In genomic region chr10:114852197-114852596, GRCh38 we compare ENCODE assay signal across 27 cellular contexts.
"Had no signal": no experiment of that assay in that cellular context is flagged by ENCODE, and none has a peak within 500 bp of the region (broad histone marks: within the 10 kb centered on the region; RNA-seq: fewer than 3 reads in every experiment).

No MANE protein-coding gene starts in this region.

- H3K27ac Mint-ChIP-seq: activated B cell treated with CpG ODN at 0.5 μM for 24 hours; activated CD4-positive, alpha-beta T cell treated with anti-CD3 and anti-CD28 coated beads, Interleukin-2, amount 10 ng/mL, durations not matched to agents 24 days and 14 days; activated naive CD4-positive, alpha-beta T cell treated with anti-CD3 and anti-CD28 coated beads, Interleukin-2, amount 50 U/mL, for 72 hours; activated naive CD8-positive, alpha-beta T cell treated with anti-CD3 and anti-CD28 coated beads, Interleukin-2, amount 50 U/mL, for 24 hours; brain had no signal

- ATAC-seq: activated naive CD4-positive, alpha-beta T cell treated with anti-CD3 and anti-CD28 coated beads, Interleukin-2, amount 50 U/mL, for 72 hours; activated naive CD8-positive, alpha-beta T cell treated with anti-CD3 and anti-CD28 coated beads, Interleukin-2, amount 50 U/mL, for 24 hours; activated T-cell treated with anti-CD3 and anti-CD28 coated beads, Interleukin-2, amount 50 U/mL, for 72 hours had no signal

- H3K9me3 Mint-ChIP-seq: activated CD4-positive, alpha-beta T cell treated with anti-CD3 and anti-CD28 coated beads, Interleukin-2, amount 10 ng/mL, durations not matched to agents 24 days and 14 days; activated naive CD4-positive, alpha-beta T cell treated with anti-CD3 and anti-CD28 coated beads, Interleukin-2, amount 50 U/mL, for 72 hours; activated naive CD8-positive, alpha-beta T cell treated with anti-CD3 and anti-CD28 coated beads, Interleukin-2, amount 50 U/mL, for 24 hours; activated T-cell treated with anti-CD3 and anti-CD28 coated beads, Interleukin-2, amount 50 U/mL, for 72 hours; brain; central memory CD8-positive, alpha-beta T cell had no signal

- H3K4me1 Mint-ChIP-seq: activated B cell treated with CpG ODN at 0.5 μM for 24 hours, brain had no signal

- H3K9me3 ChIP-seq: ascending aorta, MG63, Peyer's patch, SJCRH30, SK-N-SH had no signal

- H3K4me3 Mint-ChIP-seq: activated B cell treated with CpG ODN at 0.5 μM for 24 hours; activated CD4-positive, alpha-beta T cell treated with anti-CD3 and anti-CD28 coated beads, Interleukin-2, amount 10 ng/mL, durations not matched to agents 24 days and 14 days; activated naive CD8-positive, alpha-beta T cell treated with anti-CD3 and anti-CD28 coated beads, Interleukin-2, amount 50 U/mL, for 24 hours; activated T-cell treated with anti-CD3 and anti-CD28 coated beads, Interleukin-2, amount 50 U/mL, for 72 hours; brain; central memory CD8-positive, alpha-beta T cell had no signal

- H3K4me1 ChIP-seq: Peyer's patch, SJCRH30 had no signal

- H3K9ac ChIP-seq: SK-N-SH had no signal

- H3K4me2 ChIP-seq: SK-N-SH had no signal

- H3K27me3 Mint-ChIP-seq: activated B cell treated with CpG ODN at 0.5 μM for 24 hours; activated CD4-positive, alpha-beta T cell treated with anti-CD3 and anti-CD28 coated beads, Interleukin-2, amount 10 ng/mL, durations not matched to agents 24 days and 14 days; activated naive CD8-positive, alpha-beta T cell treated with anti-CD3 and anti-CD28 coated beads, Interleukin-2, amount 50 U/mL, for 24 hours; brain; central memory CD8-positive, alpha-beta T cell had no signal

- H3K27me3 ChIP-seq: ascending aorta, MG63, Peyer's patch, SJCRH30 had no signal

- H3K4me3 ChIP-seq: ascending aorta, MG63, Peyer's patch, SJCRH30 had no signal

- DNase-seq: activated B cell treated with CpG ODN at 0.5 μM for 24 hours; activated CD4-positive, alpha-beta T cell treated with anti-CD3 and anti-CD28 coated beads for 1 hour; activated CD4-positive, alpha-beta T cell treated with anti-CD3 and anti-CD28 coated beads, Interleukin-2, amount 10 ng/mL, durations not matched to agents 24 days and 14 days; activated CD4-positive, alpha-beta T cell treated with anti-CD3 and anti-CD28 coated beads, Interleukin-2, amount 50 U/mL, for 48 hours; activated effector memory CD4-positive, alpha-beta T cell treated with Interleukin-2 at 50 U/mL for 16 hours; activated naive CD4-positive, alpha-beta T cell treated with Interleukin-2 at 50 U/mL for 16 hours; activated naive CD8-positive, alpha-beta T cell treated with anti-CD3 and anti-CD28 coated beads, Interleukin-2, amount 50 U/mL, for 24 hours; activated T-cell treated with anti-CD3 and anti-CD28 coated beads for 4 hours; activated T-cell treated with anti-CD3 and anti-CD28 coated beads, Interleukin-2, amount 50 U/mL, for 72 hours; amniotic stem cell; MG63; NCI-H1105; NCI-H1436 treated with DMSO at 0.1 percent for 48 hours; NCI-H187; NCI-H2081; NCI-H446; NCI-H524; Peyer's patch; Right ventricle myocardium superior; SJCRH30; SK-N-SH; T-helper 1 cell had no signal

- H3K9me2 ChIP-seq: SK-N-SH had no signal

- H3K27ac ChIP-seq: ascending aorta, Peyer's patch, RWPE1, SJCRH30 had no signal
